ENCODE assay signal across 21 cellular contexts in the genomic region with DNA sequence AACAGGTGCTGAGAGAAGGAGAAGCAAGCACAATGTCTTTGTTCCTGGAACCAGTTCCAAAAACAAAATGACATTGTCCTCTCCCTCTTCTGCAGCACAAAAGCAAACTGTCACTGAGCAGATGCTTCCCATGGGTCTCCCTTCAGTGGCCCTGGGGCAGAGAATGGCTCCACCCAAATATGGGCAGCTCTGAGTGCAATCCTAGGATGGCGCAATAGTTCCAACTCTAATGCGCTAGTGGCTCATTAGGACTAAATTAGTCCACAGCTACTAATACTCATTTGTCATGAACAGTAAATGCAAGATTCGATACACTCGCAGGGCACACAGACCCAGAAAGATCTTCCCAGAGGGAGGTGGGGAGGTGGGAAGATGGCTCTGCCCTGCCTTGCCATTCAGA.
"Had no signal": no experiment of that assay in that cellular context is flagged by ENCODE, and none has a peak within 500 bp of the region (broad histone marks: within the 10 kb centered on the region; RNA-seq: fewer than 3 reads in every experiment).

No MANE protein-coding gene starts in this region.

- H3K79me2 ChIP-seq: hepatocyte had no signal

- H3K4me1 ChIP-seq: neural progenitor cell, right atrium auricular region, stomach had no signal

- H3K4me3 ChIP-seq: hepatocyte, lung, neural progenitor cell, ovary, right atrium auricular region, stomach had no signal

- ATAC-seq: effector memory CD8-positive, alpha-beta T cell; foreskin keratinocyte; left cardiac atrium; left ventricle myocardium superior; natural killer cell treated with Interleukin-12 subunit alpha and Interleukin-12 subunit beta and Interleukin-15 and Interleukin-18, amount 100 ng/mL, for 72 hours had no signal

- H3K4me2 ChIP-seq: hepatocyte, neural progenitor cell had no signal

- H3K9me3 ChIP-seq: ovary had no signal

- H3K27ac ChIP-seq: foreskin keratinocyte, hepatocyte, neural progenitor cell, ovary, right atrium auricular region, stomach had no signal

- H2AFZ ChIP-seq: hepatocyte, neural progenitor cell had no signal

- FAIRE-seq: kidney, small intestine, urothelium cell line had no signal

- H3K27me3 ChIP-seq: foreskin keratinocyte, hepatocyte, neural progenitor cell, ovary, right atrium auricular region, stomach had no signal

- DNase-seq: effector memory CD8-positive, alpha-beta T cell; foreskin keratinocyte; head of caudate nucleus; kidney; left cardiac atrium; left ventricle myocardium superior; mesenchymal stem cell; midbrain; nucleus accumbens; ovary; small intestine; stimulated activated CD4-positive, alpha-beta T cell treated with anti-CD3 and anti-CD28 coated beads, Interleukin-12 subunit alpha, Interleukin-12 subunit beta, amount 100 ng/mL, for 4 hours; stimulated activated naive CD4-positive, alpha-beta T cell; stomach; substantia nigra had no signal

- H3K9ac ChIP-seq: neural progenitor cell had no signal

- H3K36me3 ChIP-seq: neural progenitor cell, ovary, right atrium auricular region, stomach had no signal
